ENCODE assay signal across 9 cellular contexts in genomic region chr9:88747768-88748167, GRCh38.
DNase-seq lines count a peak whose midpoint lies in the region; ATAC-seq and TF ChIP-seq lines count a peak whose summit lies in the region.
"Had no signal": no experiment of that assay in that cellular context is flagged by ENCODE, and none has a peak within 500 bp of the region (broad histone marks: within the 10 kb centered on the region; RNA-seq: fewer than 3 reads in every experiment).

No MANE protein-coding gene starts in this region.

- ATAC-seq in GM21367 (IDR thresholded peaks at IDR 0.05; ENCODE audit: unreplicated experiment) (no peak), GM18520 (IDR thresholded peaks at IDR 0.05; ENCODE audit: unreplicated experiment) (no peak), HG02588 (IDR thresholded peaks at IDR 0.05; ENCODE audit: unreplicated experiment) (no peak)

- no peak for TF ChIP-seq CTCF in cardiac fibroblast (IDR thresholded peaks at IDR 0.05; ENCODE audit: low read depth, low read length)

- H3K4me3 ChIP-seq in cardiac fibroblast (replicated peaks in 1 of 2; ENCODE audit: low read depth in 2 of 2, low read length in 2 of 2) = no peak overlapping the region
- H3K4me3 ChIP-seq: lung had no signal

- DNase-seq in AG08396 (ENCODE audit: low spot score) = peak; percentile 71
- peak; percentile 91 for DNase-seq in M059J (ENCODE audit: low read depth)
- peak; percentile 92 to 95 for DNase-seq in cardiac fibroblast (ENCODE audit: low read depth in 2 of 2)
- DNase-seq in kidney glomerular epithelial cell (lab: John Stamatoyannopoulos, UW) = peak; percentile 46
- no peak for DNase-seq in stimulated activated CD4-positive, alpha-beta T cell treated with anti-CD3 and anti-CD28 coated beads, Interleukin-15, amount 100 ng/mL, for 24 hours
